Comparison of ENCODE assay signal across 22 cellular contexts in genomic region chr4:96146686-96147085, GRCh38.
DNase-seq lines count a peak whose midpoint lies in the region; ATAC-seq and TF ChIP-seq lines count a peak whose summit lies in the region.
"Had no signal": no experiment of that assay in that cellular context is flagged by ENCODE, and none has a peak within 500 bp of the region (broad histone marks: within the 10 kb centered on the region; RNA-seq: fewer than 3 reads in every experiment).

No MANE protein-coding gene starts in this region.

- no peak overlapping the region for H3K27ac ChIP-seq in left lung
- H3K27ac ChIP-seq: 22Rv1, RWPE1 had no signal

- H3K27me3 ChIP-seq in left lung = no peaks in the 10 kb centered on the region
- H3K27me3 ChIP-seq: BE2C had no signal

- DNase-seq in DMS53 (lab: John Stamatoyannopoulos, UW) = peak; percentile 5
- no peak for DNase-seq in DMS53 treated with DMSO at 0.1 percent for 48 hours (lab: John Stamatoyannopoulos, UW; ENCODE audit: unreplicated experiment)
- DNase-seq in choroid plexus epithelial cell (ENCODE audit: low read depth) = peak; percentile 49
- no peak for DNase-seq in left lung
- no peak for DNase-seq in stimulated activated naive B cell treated with anti-CD40 and anti-IgM and Interleukin-4, amounts not matched to agents 10 μg/mL and 1 μg/mL and 100 μg/mL, for 72 hours
- DNase-seq in NCI-H524 (lab: John Stamatoyannopoulos, UW) = no peak
- DNase-seq: BE2C; Calu3; CD8-positive, alpha-beta memory T cell; DMS153; H7; KBM-7; MM.1S; NCI-H2029; NCI-H446; NCI-H526 treated with DMSO at 0.1 percent for 48 hours; SHP77 had no signal

- no peak overlapping the region for H3K4me3 ChIP-seq in choroid plexus epithelial cell (ENCODE audit: low read depth, low read length)
- no peak overlapping the region for H3K4me3 ChIP-seq in left lung

- H3K4me3 Mint-ChIP-seq in stimulated activated naive B cell treated with anti-CD40 and anti-IgM and Interleukin-4, amounts not matched to agents 10 μg/mL and 1 μg/mL and 100 μg/mL, for 72 hours = no peak overlapping the region
- H3K4me3 Mint-ChIP-seq: CD14-positive monocyte; CD8-positive, alpha-beta memory T cell had no signal

- H3K4me1 ChIP-seq in left lung = no peaks in the 10 kb centered on the region
- H3K4me1 ChIP-seq: BE2C had no signal

- ATAC-seq in left lung (peak; percentile 33), SK-N-SH treated with all-trans-retinoic acid at 6 μM for 48 hours (no peak), HG03097 (IDR thresholded peaks at IDR 0.05; ENCODE audit: low FRiP score, unreplicated experiment) (no peak)
- no peak for ATAC-seq in stimulated activated naive B cell treated with anti-CD40 and anti-IgM and Interleukin-4, amounts not matched to agents 10 μg/mL and 1 μg/mL and 100 μg/mL, for 72 hours (replicated peaks)

- H3K36me3 ChIP-seq in left lung = no peaks in the 10 kb centered on the region
- H3K36me3 ChIP-seq: BE2C had no signal

- peaks cover 0 to 2% of the 10 kb centered on the region in 2 donors for H3K9me3 ChIP-seq in left lung
- H3K9me3 ChIP-seq: BE2C had no signal

- H3K27me3 Mint-ChIP-seq in stimulated activated naive B cell treated with anti-CD40 and anti-IgM and Interleukin-4, amounts not matched to agents 10 μg/mL and 1 μg/mL and 100 μg/mL, for 72 hours = no peaks in the 10 kb centered on the region
- H3K27me3 Mint-ChIP-seq: CD8-positive, alpha-beta memory T cell had no signal

- no peaks in the 10 kb centered on the region for H3K36me3 Mint-ChIP-seq in stimulated activated naive B cell treated with anti-CD40 and anti-IgM and Interleukin-4, amounts not matched to agents 10 μg/mL and 1 μg/mL and 100 μg/mL, for 72 hours
- H3K36me3 Mint-ChIP-seq: CD14-positive monocyte; CD8-positive, alpha-beta memory T cell had no signal

- H3K9me3 Mint-ChIP-seq in stimulated activated naive B cell treated with anti-CD40 and anti-IgM and Interleukin-4, amounts not matched to agents 10 μg/mL and 1 μg/mL and 100 μg/mL, for 72 hours = peaks cover 5 to 6% of the 10 kb centered on the region in 2 donors

- no peaks in the 10 kb centered on the region for H3K4me1 Mint-ChIP-seq in stimulated activated naive B cell treated with anti-CD40 and anti-IgM and Interleukin-4, amounts not matched to agents 10 μg/mL and 1 μg/mL and 100 μg/mL, for 72 hours
- H3K4me1 Mint-ChIP-seq: CD14-positive monocyte; CD8-positive, alpha-beta memory T cell had no signal

- TF ChIP-seq CTCF in choroid plexus epithelial cell (conservative IDR thresholded peaks at IDR 0.05; ENCODE audit: low read depth, low read length) (no peak), left lung (IDR thresholded peaks at IDR 0.05) (no peak)

- intact Hi-C loops in left lung (cut with DNase I) = no loop called here

- H3K27ac Mint-ChIP-seq in stimulated activated naive B cell treated with anti-CD40 and anti-IgM and Interleukin-4, amounts not matched to agents 10 μg/mL and 1 μg/mL and 100 μg/mL, for 72 hours = no peak overlapping the region
- H3K27ac Mint-ChIP-seq: CD14-positive monocyte; CD8-positive, alpha-beta memory T cell had no signal

TF ChIP-seq in SK-N-SH treated with all-trans-retinoic acid at 6 μM for 48 hours, 23 proteins besides CTCF, POLR2A, EP300 and RAD21:
- no peak for TF ChIP-seq PATZ1 (CRISPR knock-in tag; IDR thresholded peaks at IDR 0.05; ENCODE audit: borderline replicate concordance)
- no peak for TF ChIP-seq CREB5 (CRISPR knock-in tag; IDR thresholded peaks at IDR 0.05; ENCODE audit: low read depth)
- no peak for TF ChIP-seq ISL1 (CRISPR knock-in tag; IDR thresholded peaks at IDR 0.05)
- TF ChIP-seq OSR1 (CRISPR knock-in tag; IDR thresholded peaks at IDR 0.05) = no peak
- TF ChIP-seq ZNF565 (CRISPR knock-in tag; conservative IDR thresholded peaks at IDR 0.05; ENCODE audit: low read depth) = no peak
- TF ChIP-seq GLIS3 (CRISPR knock-in tag; IDR thresholded peaks at IDR 0.05) = no peak
- TF ChIP-seq ZFP3 (CRISPR knock-in tag; IDR thresholded peaks at IDR 0.05) = no peak
- no peak for TF ChIP-seq PPARA (CRISPR knock-in tag; IDR thresholded peaks at IDR 0.05; ENCODE audit: borderline replicate concordance)
- TF ChIP-seq ZNF70 (CRISPR knock-in tag; IDR thresholded peaks at IDR 0.05) = no peak
- TF ChIP-seq ZNF8 (CRISPR knock-in tag; IDR thresholded peaks at IDR 0.05) = no peak
- TF ChIP-seq ZC3H10 (CRISPR knock-in tag; IDR thresholded peaks at IDR 0.05) = no peak
- no peak for TF ChIP-seq CSDC2 (CRISPR knock-in tag; IDR thresholded peaks at IDR 0.05)
- TF ChIP-seq BACH2 (CRISPR knock-in tag; IDR thresholded peaks at IDR 0.05; ENCODE audit: borderline replicate concordance) = no peak
- no peak for TF ChIP-seq SNAI2 (CRISPR knock-in tag; IDR thresholded peaks at IDR 0.05)
- TF ChIP-seq TCF4 (CRISPR knock-in tag; IDR thresholded peaks at IDR 0.05; ENCODE audit: borderline replicate concordance) = no peak
- TF ChIP-seq TOX (CRISPR knock-in tag; IDR thresholded peaks at IDR 0.05; ENCODE audit: borderline replicate concordance) = no peak
- no peak for TF ChIP-seq ESRRG (CRISPR knock-in tag; IDR thresholded peaks at IDR 0.05)
- no peak for TF ChIP-seq ZFP30 (CRISPR knock-in tag; IDR thresholded peaks at IDR 0.05)

Comparison
In these comparisons a context has a peak if more than half of its experiments do, and no peak if none do; other contexts are left out.
1. DNase-seq: peak in DMS53 (single experiment) and choroid plexus epithelial cell (single experiment); none in DMS53 treated with DMSO at 0.1 percent for 48 hours (single experiment), left lung (0 of 2), stimulated activated naive B cell treated with anti-CD40 and anti-IgM and Interleukin-4, amounts not matched to agents 10 μg/mL and 1 μg/mL and 100 μg/mL, for 72 hours (single experiment) and NCI-H524 (0 of 2).